ENCODE assay signal across 8 cellular contexts in the genomic region with DNA sequence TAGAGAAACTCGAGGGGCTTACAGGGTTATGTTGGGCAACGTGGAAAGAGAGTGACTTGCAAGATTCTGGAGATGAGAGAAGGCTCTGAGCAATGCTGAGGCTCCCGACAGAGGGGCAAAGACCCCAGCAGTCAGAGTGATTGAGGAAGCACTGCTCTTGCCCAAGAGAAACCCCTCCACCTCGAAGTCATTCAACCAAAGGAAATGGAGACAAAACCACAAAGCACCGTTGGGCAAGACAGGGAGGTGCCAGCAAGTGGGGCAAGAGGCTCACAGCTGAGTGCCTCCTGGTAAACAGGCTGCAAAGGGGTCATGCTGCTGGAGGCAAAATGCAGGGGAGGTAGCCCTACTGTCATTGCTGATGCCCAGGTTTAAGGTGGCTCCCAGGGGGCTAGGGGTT.
DNase-seq lines count a peak whose midpoint lies in the region; ATAC-seq lines count a peak whose summit lies in the region.

No MANE protein-coding gene starts in this region.

- H3K27me3 Mint-ChIP-seq in central memory CD8-positive, alpha-beta T cell = no peaks in the 10 kb centered on the region
- H3K27me3 Mint-ChIP-seq in stimulated activated naive CD8-positive, alpha-beta T cell treated with anti-CD3 and anti-CD28 coated beads, Interleukin-15, amount 100 ng/mL, for 72 hours = no peaks in the 10 kb centered on the region

- peak; percentile 79 for ATAC-seq in central memory CD8-positive, alpha-beta T cell (replicated peaks; ENCODE audit: extremely low read depth, poor library complexity, severe bottlenecking)
- ATAC-seq in stimulated activated naive CD8-positive, alpha-beta T cell treated with anti-CD3 and anti-CD28 coated beads, Interleukin-15, amount 100 ng/mL, for 72 hours = peak; percentile 87

- DNase-seq in activated CD4-positive, CD25-positive, alpha-beta regulatory T cell treated with anti-CD3 and anti-CD28 coated beads, Interleukin-2, amount 50 U/mL, for 16 hours (ENCODE audit: low read depth, low spot score) = peak; percentile 9
- no peak for DNase-seq in activated CD4-positive, CD25-positive, alpha-beta regulatory T cell treated with anti-CD3 and anti-CD28 coated beads, Interleukin-2, amount 50 U/mL, for 72 hours
- peak in 3 of 5 donors; percentile 34 to 93 (median 35) for DNase-seq in T-helper 1 cell
- peak; percentile 40 to 64 for DNase-seq in central memory CD8-positive, alpha-beta T cell (ENCODE audit: low spot score in 2 of 2)
- DNase-seq in stimulated activated naive CD8-positive, alpha-beta T cell treated with anti-CD3 and anti-CD28 coated beads, Interleukin-15, amount 100 ng/mL, for 72 hours = peak; percentile 30 to 70
- no peak for DNase-seq in COLO829 (ENCODE audit: low spot score)
- DNase-seq in NCI-H1930 (lab: John Stamatoyannopoulos, UW) = no peak
- DNase-seq in amniotic stem cell (lab: John Stamatoyannopoulos, UW) = no peak

- peak overlapping the region; percentile 94 for H3K27ac Mint-ChIP-seq in central memory CD8-positive, alpha-beta T cell (ENCODE audit: low read depth)
- H3K27ac Mint-ChIP-seq in stimulated activated naive CD8-positive, alpha-beta T cell treated with anti-CD3 and anti-CD28 coated beads, Interleukin-15, amount 100 ng/mL, for 72 hours = peak overlapping the region; percentile 79 to 89

- peak overlapping the region; percentile 60 for H3K4me3 Mint-ChIP-seq in central memory CD8-positive, alpha-beta T cell
- peak overlapping the region; percentile 25 to 60 for H3K4me3 Mint-ChIP-seq in stimulated activated naive CD8-positive, alpha-beta T cell treated with anti-CD3 and anti-CD28 coated beads, Interleukin-15, amount 100 ng/mL, for 72 hours

- no peaks in the 10 kb centered on the region for H3K9me3 Mint-ChIP-seq in central memory CD8-positive, alpha-beta T cell
- H3K9me3 Mint-ChIP-seq in stimulated activated naive CD8-positive, alpha-beta T cell treated with anti-CD3 and anti-CD28 coated beads, Interleukin-15, amount 100 ng/mL, for 72 hours = no peaks in the 10 kb centered on the region

- H3K36me3 Mint-ChIP-seq in central memory CD8-positive, alpha-beta T cell (ENCODE audit: insufficient read depth) = peaks cover 4% of the 10 kb centered on the region

- peaks cover 44% of the 10 kb centered on the region for H3K4me1 Mint-ChIP-seq in central memory CD8-positive, alpha-beta T cell
- H3K4me1 Mint-ChIP-seq in stimulated activated naive CD8-positive, alpha-beta T cell treated with anti-CD3 and anti-CD28 coated beads, Interleukin-15, amount 100 ng/mL, for 72 hours = peaks cover 44% of the 10 kb centered on the region

Comparison
In these comparisons a context has a peak if more than half of its experiments do, and no peak if none do; other contexts are left out.
1. DNase-seq: peak in activated CD4-positive, CD25-positive, alpha-beta regulatory T cell treated with anti-CD3 and anti-CD28 coated beads, Interleukin-2, amount 50 U/mL, for 16 hours (single experiment), T-helper 1 cell (3 of 5), central memory CD8-positive, alpha-beta T cell (2 of 2) and stimulated activated naive CD8-positive, alpha-beta T cell treated with anti-CD3 and anti-CD28 coated beads, Interleukin-15, amount 100 ng/mL, for 72 hours (2 of 2); none in activated CD4-positive, CD25-positive, alpha-beta regulatory T cell treated with anti-CD3 and anti-CD28 coated beads, Interleukin-2, amount 50 U/mL, for 72 hours (single experiment), COLO829 (single experiment), NCI-H1930 (0 of 2) and amniotic stem cell (single experiment).